ENCODE assay signal across 17 cellular contexts in genomic region chr13:112686987-112687386, GRCh38.
"Had no signal": no experiment of that assay in that cellular context is flagged by ENCODE, and none has a peak within 500 bp of the region (broad histone marks: within the 10 kb centered on the region; RNA-seq: fewer than 3 reads in every experiment).

No MANE protein-coding gene starts in this region.

- DNase-seq: activated CD4-positive, alpha-beta T cell treated with anti-CD3 and anti-CD28 coated beads for 1 hour; activated naive CD4-positive, alpha-beta T cell treated with anti-CD3 and anti-CD28 coated beads, Interleukin-2, amount 50 U/mL, for 16 hours; colonic mucosa; effector CD4-positive, alpha-beta T cell; heart right ventricle; immature natural killer cell; nephron progenitor cell; sigmoid colon; spleen; stimulated activated naive B cell treated with anti-CD40 and anti-IgM and Interleukin-4, amounts not matched to agents 10 μg/mL and 1 μg/mL and 100 μg/mL, for 72 hours; thyroid gland; WERI-Rb-1 had no signal

- H3K36me3 Mint-ChIP-seq: immature natural killer cell, mesothelial cell of epicardium had no signal

- H3K9me3 ChIP-seq: ascending aorta, colonic mucosa, heart right ventricle, sigmoid colon, spleen, thyroid gland had no signal

- H3K27ac Mint-ChIP-seq: mesothelial cell of epicardium; nephron progenitor cell; stimulated activated naive B cell treated with anti-CD40 and anti-IgM and Interleukin-4, amounts not matched to agents 10 μg/mL and 1 μg/mL and 100 μg/mL, for 72 hours had no signal

- H3K4me3 Mint-ChIP-seq: central memory CD8-positive, alpha-beta T cell; mesothelial cell of epicardium; nephron progenitor cell; stimulated activated naive B cell treated with anti-CD40 and anti-IgM and Interleukin-4, amounts not matched to agents 10 μg/mL and 1 μg/mL and 100 μg/mL, for 72 hours had no signal

- H3K27me3 Mint-ChIP-seq: central memory CD8-positive, alpha-beta T cell; stimulated activated naive B cell treated with anti-CD40 and anti-IgM and Interleukin-4, amounts not matched to agents 10 μg/mL and 1 μg/mL and 100 μg/mL, for 72 hours had no signal

- H3K27ac ChIP-seq: ascending aorta, colonic mucosa, heart right ventricle, sigmoid colon, SK-N-MC, spleen, thyroid gland, WERI-Rb-1 had no signal

- H3K4me1 ChIP-seq: colonic mucosa had no signal

- H3K9me3 Mint-ChIP-seq: central memory CD8-positive, alpha-beta T cell; immature natural killer cell; mesothelial cell of epicardium; nephron progenitor cell; stimulated activated naive B cell treated with anti-CD40 and anti-IgM and Interleukin-4, amounts not matched to agents 10 μg/mL and 1 μg/mL and 100 μg/mL, for 72 hours had no signal

- ATAC-seq: esophagus mucosa; heart right ventricle; stimulated activated naive B cell treated with anti-CD40 and anti-IgM and Interleukin-4, amounts not matched to agents 10 μg/mL and 1 μg/mL and 100 μg/mL, for 72 hours had no signal

- H3K36me3 ChIP-seq: ascending aorta, colonic mucosa, heart right ventricle, sigmoid colon, spleen, thyroid gland, WERI-Rb-1 had no signal

- H3K27me3 ChIP-seq: ascending aorta, colonic mucosa, heart right ventricle, sigmoid colon, spleen, thyroid gland had no signal

- H3K4me3 ChIP-seq: ascending aorta, colonic mucosa, heart right ventricle, sigmoid colon, SK-N-MC, spleen, thyroid gland had no signal
